29 cellular contexts compared by ENCODE assay signal in the genomic region with DNA sequence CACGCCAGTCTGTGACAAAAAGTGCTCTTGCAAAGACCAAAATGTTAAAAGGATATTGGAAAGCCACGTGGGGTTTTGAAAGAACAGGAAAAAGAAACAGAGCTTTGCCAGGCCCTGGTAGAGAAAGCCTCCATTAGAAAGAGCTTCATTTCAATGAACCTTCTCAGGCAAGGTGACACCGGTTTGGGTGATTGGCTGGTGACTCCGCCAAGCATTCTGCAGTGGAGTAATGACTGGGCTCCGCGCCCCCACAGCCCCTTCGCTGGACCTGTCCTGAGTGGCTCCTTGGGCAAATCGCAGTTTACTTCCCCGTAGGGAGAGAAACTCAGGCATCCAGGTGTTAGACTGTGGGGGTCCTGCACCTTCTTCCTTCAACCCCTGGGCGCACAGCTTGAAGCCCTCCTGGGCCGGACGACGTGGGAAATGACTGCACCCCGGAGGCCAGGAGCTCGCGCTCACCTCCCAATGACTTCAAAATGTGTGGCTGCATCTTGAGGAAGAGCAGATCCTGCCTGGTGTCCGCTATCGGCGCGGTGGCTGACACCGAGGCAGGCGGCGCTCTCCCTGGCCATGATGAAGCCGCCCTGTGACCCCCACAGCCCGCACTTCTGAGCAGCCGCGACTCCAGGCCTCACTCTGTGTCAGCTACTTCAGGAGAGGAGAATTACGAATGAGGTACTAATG.
"Had no signal": no experiment of that assay in that cellular context is flagged by ENCODE, and none has a peak within 500 bp of the region (broad histone marks: within the 10 kb centered on the region; RNA-seq: fewer than 3 reads in every experiment).

No MANE protein-coding gene starts in this region.

- ATAC-seq: activated T-cell treated with anti-CD3 and anti-CD28 coated beads, Interleukin-2, amount 50 U/mL, for 4 hours; esophagus mucosa; left colon; natural killer cell had no signal

- FAIRE-seq: endothelial cell of umbilical vein had no signal

- H3K4me3 Mint-ChIP-seq: activated naive CD8-positive, alpha-beta T cell; activated T-cell treated with anti-CD3 and anti-CD28 coated beads, Interleukin-2, amount 50 U/mL, for 4 hours; natural killer cell; T-helper 1 cell treated with Interleukin-12 subunit alpha and Interleukin-12 subunit beta and Interleukin-4 antibody, amounts not matched to agents 30 μg/mL and 1 μg/mL, for 36 hours had no signal

- H3K79me2 ChIP-seq: hepatocyte, parathyroid adenoma had no signal

- H3K27me3 ChIP-seq: adrenal gland, ascending aorta, hepatocyte, neutrophil, upper lobe of left lung had no signal

- H3K9me3 Mint-ChIP-seq: T-helper 1 cell treated with Interleukin-12 subunit alpha and Interleukin-12 subunit beta and Interleukin-4 antibody, amounts not matched to agents 30 μg/mL and 1 μg/mL, for 36 hours had no signal

- H3K4me2 ChIP-seq: smooth muscle cell had no signal

- H3K4me3 ChIP-seq: adrenal gland, ascending aorta, hepatocyte, sigmoid colon, smooth muscle cell, thoracic aorta, upper lobe of left lung had no signal

- H3K4me1 ChIP-seq: ascending aorta, parathyroid adenoma, sigmoid colon, upper lobe of left lung had no signal

- H3K27ac Mint-ChIP-seq: activated naive CD8-positive, alpha-beta T cell; activated T-helper 2 cell treated with anti-CD3 and anti-CD28 coated beads, Interferon-gamma antibody, Interleukin-2, Interleukin-4, amounts not matched to agents 10 μg/mL and 5 μg/mL and 100 μg/mL, durations not matched to agents 14 hours and 24 hours and 36 hours; natural killer cell; T-helper 1 cell treated with Interleukin-12 subunit alpha and Interleukin-12 subunit beta and Interleukin-4 antibody, amounts not matched to agents 30 μg/mL and 1 μg/mL, for 36 hours had no signal

- H3K36me3 ChIP-seq: adrenal gland, ascending aorta, neutrophil, sigmoid colon, thoracic aorta, upper lobe of left lung had no signal

- H3K4me1 Mint-ChIP-seq: natural killer cell had no signal

- H3K9me3 ChIP-seq: ascending aorta, neutrophil, thoracic aorta, upper lobe of left lung had no signal

- H2AFZ ChIP-seq: parathyroid adenoma had no signal

- H3K9ac ChIP-seq: parathyroid adenoma had no signal

- H3K36me3 Mint-ChIP-seq: activated naive CD8-positive, alpha-beta T cell; natural killer cell had no signal

- DNase-seq: activated CD4-positive, alpha-beta T cell treated with anti-CD3 and anti-CD28 coated beads for 4 hours; activated CD4-positive, alpha-beta T cell treated with anti-CD3 and anti-CD28 coated beads, Interleukin-2, amount 50 U/mL, for 48 hours; activated CD4-positive, CD25-positive, alpha-beta regulatory T cell; activated CD8-positive, alpha-beta memory T cell treated with anti-CD3 and anti-CD28 coated beads, Interleukin-2, amount 50 U/mL, for 48 hours; activated naive CD4-positive, alpha-beta T cell; activated T-cell treated with anti-CD3 and anti-CD28 coated beads, Interleukin-2, amount 50 U/mL, for 4 hours; central memory CD4-positive, alpha-beta T cell; effector memory CD4-positive, alpha-beta T cell; foreskin melanocyte; left colon; mammary epithelial cell; midbrain; natural killer cell; sigmoid colon; stimulated activated CD4-positive, alpha-beta T cell treated with anti-CD3 and anti-CD28 coated beads, Interleukin-4, amount 100 ng/mL, for 1 hour; stimulated activated naive CD4-positive, alpha-beta T cell treated with Interleukin-2 at 50 U/mL for 16 hours had no signal

- H3K27ac ChIP-seq: adrenal gland, ascending aorta, hepatocyte, neutrophil, parathyroid adenoma, sigmoid colon, thoracic aorta, upper lobe of left lung had no signal
